In the genomic region with DNA sequence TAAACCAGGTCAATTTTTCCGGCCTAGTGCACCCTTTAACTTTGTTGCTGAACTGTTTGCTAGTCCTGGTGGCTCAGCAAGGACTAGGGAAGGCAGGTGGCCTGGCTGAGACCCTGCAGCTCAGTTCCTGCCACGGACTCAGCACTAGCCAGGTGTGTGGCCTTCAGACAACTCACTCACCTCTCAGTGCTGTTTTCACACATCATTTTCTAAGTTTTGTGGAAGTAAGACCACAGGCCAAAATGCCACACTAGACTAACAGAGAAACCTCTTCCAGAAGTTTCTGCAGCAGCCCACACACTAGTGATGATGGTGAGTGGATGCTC, we compare ENCODE assay signal across 3 cellular contexts.
A peak's percentile ranks its signal among the peaks of the same experiment; 100 is the strongest.
TF ChIP-seq lines count a peak whose summit lies in the region.

No MANE protein-coding gene starts in this region.

TF ChIP-seq in IMR-90, 13 proteins besides CTCF, POLR2A, EP300 and RAD21:
- TF ChIP-seq MXI1 (IDR thresholded peaks at IDR 0.05; ENCODE audit: borderline replicate concordance, low read depth, low read length) (no peak), NFE2L2 (IDR thresholded peaks at IDR 0.05; ENCODE audit: low read depth, low read length) (no peak), MAFK (IDR thresholded peaks at IDR 0.05; ENCODE audit: low read depth, low read length) (no peak), SMC3 (IDR thresholded peaks at IDR 0.05; ENCODE audit: low read depth, low read length) (no peak), CEBPB (IDR thresholded peaks at IDR 0.05; ENCODE audit: low read depth, low read length) (no peak), CHD1 (IDR thresholded peaks at IDR 0.05; ENCODE audit: low read depth, low read length) (no peak), MAZ (IDR thresholded peaks at IDR 0.05; ENCODE audit: borderline replicate concordance, low read depth, low read length) (no peak), RFX5 (IDR thresholded peaks at IDR 0.05; ENCODE audit: low read depth, low read length) (no peak), ELK1 (IDR thresholded peaks at IDR 0.05; ENCODE audit: borderline replicate concordance, low read depth, low read length) (no peak)

TF ChIP-seq in WTC11, 78 proteins besides CTCF, POLR2A, EP300 and RAD21:
- TF ChIP-seq GABPB1 (CRISPR knock-in tag; IDR thresholded peaks at IDR 0.05) (peak; percentile 19; the same call in 1 of the 2 replicates), HMGA2 (CRISPR knock-in tag; IDR thresholded peaks at IDR 0.05) (no peak)

TF ChIP-seq in HepG2, 621 proteins besides CTCF, POLR2A, EP300 and RAD21 (continues in another document):
- TF ChIP-seq ZNF260 (CRISPR knock-in tag; IDR thresholded peaks at IDR 0.05; ENCODE audit: borderline replicate concordance, low read depth) (no peak), ZBTB40 (IDR thresholded peaks at IDR 0.05) (no peak), ZBTB40 (CRISPR knock-in tag; IDR thresholded peaks at IDR 0.05) (no peak), CC2D1A (CRISPR knock-in tag; IDR thresholded peaks at IDR 0.05) (no peak), TCF7 (IDR thresholded peaks at IDR 0.05; ENCODE audit: low read depth) (no peak), TSC22D2 (CRISPR knock-in tag; IDR thresholded peaks at IDR 0.05; ENCODE audit: borderline replicate concordance) (0 out of 2 replicates have a peak, but pooled peaks have one; percentile 5), ZSCAN5A (CRISPR knock-in tag; IDR thresholded peaks at IDR 0.05; ENCODE audit: borderline replicate concordance) (no peak), ZNF746 (CRISPR knock-in tag; IDR thresholded peaks at IDR 0.05) (no peak), ZNF780A (CRISPR knock-in tag; IDR thresholded peaks at IDR 0.05) (no peak), ARNTL (CRISPR knock-in tag; IDR thresholded peaks at IDR 0.05) (0 out of 2 replicates have a peak, but pooled peaks have one; percentile 5), PAX8 (CRISPR knock-in tag; IDR thresholded peaks at IDR 0.05; ENCODE audit: borderline replicate concordance) (0 out of 2 replicates have a peak, but pooled peaks have one; percentile 3), GTF3A (CRISPR knock-in tag; conservative IDR thresholded peaks at IDR 0.05) (0 out of 2 replicates have a peak, but pooled peaks have one; percentile 78), ZNF230 (CRISPR knock-in tag; IDR thresholded peaks at IDR 0.05) (0 out of 2 replicates have a peak, but pooled peaks have one; percentile 5), ZNF510 (CRISPR knock-in tag; IDR thresholded peaks at IDR 0.05; ENCODE audit: low read depth) (0 out of 2 replicates have a peak, but pooled peaks have one; percentile 38), ZNF251 (CRISPR knock-in tag; IDR thresholded peaks at IDR 0.05) (0 out of 2 replicates have a peak, but pooled peaks have one; percentile 38), ZNF572 (CRISPR knock-in tag; IDR thresholded peaks at IDR 0.05) (0 out of 2 replicates have a peak, but pooled peaks have one; percentile 18), ZFY (CRISPR knock-in tag; IDR thresholded peaks at IDR 0.05) (0 out of 2 replicates have a peak, but pooled peaks have one; percentile 2), HNRNPUL1 (IDR thresholded peaks at IDR 0.05; ENCODE audit: low read depth, low read length) (no peak)
- TF ChIP-seq, protein P1, sequence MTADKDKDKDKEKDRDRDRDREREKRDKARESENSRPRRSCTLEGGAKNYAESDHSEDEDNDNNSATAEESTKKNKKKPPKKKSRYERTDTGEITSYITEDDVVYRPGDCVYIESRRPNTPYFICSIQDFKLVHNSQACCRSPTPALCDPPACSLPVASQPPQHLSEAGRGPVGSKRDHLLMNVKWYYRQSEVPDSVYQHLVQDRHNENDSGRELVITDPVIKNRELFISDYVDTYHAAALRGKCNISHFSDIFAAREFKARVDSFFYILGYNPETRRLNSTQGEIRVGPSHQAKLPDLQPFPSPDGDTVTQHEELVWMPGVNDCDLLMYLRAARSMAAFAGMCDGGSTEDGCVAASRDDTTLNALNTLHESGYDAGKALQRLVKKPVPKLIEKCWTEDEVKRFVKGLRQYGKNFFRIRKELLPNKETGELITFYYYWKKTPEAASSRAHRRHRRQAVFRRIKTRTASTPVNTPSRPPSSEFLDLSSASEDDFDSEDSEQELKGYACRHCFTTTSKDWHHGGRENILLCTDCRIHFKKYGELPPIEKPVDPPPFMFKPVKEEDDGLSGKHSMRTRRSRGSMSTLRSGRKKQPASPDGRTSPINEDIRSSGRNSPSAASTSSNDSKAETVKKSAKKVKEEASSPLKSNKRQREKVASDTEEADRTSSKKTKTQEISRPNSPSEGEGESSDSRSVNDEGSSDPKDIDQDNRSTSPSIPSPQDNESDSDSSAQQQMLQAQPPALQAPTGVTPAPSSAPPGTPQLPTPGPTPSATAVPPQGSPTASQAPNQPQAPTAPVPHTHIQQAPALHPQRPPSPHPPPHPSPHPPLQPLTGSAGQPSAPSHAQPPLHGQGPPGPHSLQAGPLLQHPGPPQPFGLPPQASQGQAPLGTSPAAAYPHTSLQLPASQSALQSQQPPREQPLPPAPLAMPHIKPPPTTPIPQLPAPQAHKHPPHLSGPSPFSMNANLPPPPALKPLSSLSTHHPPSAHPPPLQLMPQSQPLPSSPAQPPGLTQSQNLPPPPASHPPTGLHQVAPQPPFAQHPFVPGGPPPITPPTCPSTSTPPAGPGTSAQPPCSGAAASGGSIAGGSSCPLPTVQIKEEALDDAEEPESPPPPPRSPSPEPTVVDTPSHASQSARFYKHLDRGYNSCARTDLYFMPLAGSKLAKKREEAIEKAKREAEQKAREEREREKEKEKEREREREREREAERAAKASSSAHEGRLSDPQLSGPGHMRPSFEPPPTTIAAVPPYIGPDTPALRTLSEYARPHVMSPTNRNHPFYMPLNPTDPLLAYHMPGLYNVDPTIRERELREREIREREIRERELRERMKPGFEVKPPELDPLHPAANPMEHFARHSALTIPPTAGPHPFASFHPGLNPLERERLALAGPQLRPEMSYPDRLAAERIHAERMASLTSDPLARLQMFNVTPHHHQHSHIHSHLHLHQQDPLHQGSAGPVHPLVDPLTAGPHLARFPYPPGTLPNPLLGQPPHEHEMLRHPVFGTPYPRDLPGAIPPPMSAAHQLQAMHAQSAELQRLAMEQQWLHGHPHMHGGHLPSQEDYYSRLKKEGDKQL (CRISPR knock-in tag; IDR thresholded peaks at IDR 0.05; ENCODE audit: low read depth), result 0 out of 2 replicates have a peak, but pooled peaks have one; percentile 1
- TF ChIP-seq, protein P2, sequence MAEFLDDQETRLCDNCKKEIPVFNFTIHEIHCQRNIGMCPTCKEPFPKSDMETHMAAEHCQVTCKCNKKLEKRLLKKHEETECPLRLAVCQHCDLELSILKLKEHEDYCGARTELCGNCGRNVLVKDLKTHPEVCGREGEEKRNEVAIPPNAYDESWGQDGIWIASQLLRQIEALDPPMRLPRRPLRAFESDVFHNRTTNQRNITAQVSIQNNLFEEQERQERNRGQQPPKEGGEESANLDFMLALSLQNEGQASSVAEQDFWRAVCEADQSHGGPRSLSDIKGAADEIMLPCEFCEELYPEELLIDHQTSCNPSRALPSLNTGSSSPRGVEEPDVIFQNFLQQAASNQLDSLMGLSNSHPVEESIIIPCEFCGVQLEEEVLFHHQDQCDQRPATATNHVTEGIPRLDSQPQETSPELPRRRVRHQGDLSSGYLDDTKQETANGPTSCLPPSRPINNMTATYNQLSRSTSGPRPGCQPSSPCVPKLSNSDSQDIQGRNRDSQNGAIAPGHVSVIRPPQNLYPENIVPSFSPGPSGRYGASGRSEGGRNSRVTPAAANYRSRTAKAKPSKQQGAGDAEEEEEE (CRISPR knock-in tag; IDR thresholded peaks at IDR 0.05; ENCODE audit: borderline replicate concordance), result no peak
- TF ChIP-seq, protein P3, sequence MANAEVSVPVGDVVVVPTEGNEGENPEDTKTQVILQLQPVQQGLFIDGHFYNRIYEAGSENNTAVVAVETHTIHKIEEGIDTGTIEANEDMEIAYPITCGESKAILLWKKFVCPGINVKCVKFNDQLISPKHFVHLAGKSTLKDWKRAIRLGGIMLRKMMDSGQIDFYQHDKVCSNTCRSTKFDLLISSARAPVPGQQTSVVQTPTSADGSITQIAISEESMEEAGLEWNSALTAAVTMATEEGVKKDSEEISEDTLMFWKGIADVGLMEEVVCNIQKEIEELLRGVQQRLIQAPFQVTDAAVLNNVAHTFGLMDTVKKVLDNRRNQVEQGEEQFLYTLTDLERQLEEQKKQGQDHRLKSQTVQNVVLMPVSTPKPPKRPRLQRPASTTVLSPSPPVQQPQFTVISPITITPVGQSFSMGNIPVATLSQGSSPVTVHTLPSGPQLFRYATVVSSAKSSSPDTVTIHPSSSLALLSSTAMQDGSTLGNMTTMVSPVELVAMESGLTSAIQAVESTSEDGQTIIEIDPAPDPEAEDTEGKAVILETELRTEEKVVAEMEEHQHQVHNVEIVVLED (CRISPR knock-in tag; IDR thresholded peaks at IDR 0.05; ENCODE audit: borderline replicate concordance), result peak; percentile 27; the same call in 1 of the 2 replicates
- TF ChIP-seq, protein P4, sequence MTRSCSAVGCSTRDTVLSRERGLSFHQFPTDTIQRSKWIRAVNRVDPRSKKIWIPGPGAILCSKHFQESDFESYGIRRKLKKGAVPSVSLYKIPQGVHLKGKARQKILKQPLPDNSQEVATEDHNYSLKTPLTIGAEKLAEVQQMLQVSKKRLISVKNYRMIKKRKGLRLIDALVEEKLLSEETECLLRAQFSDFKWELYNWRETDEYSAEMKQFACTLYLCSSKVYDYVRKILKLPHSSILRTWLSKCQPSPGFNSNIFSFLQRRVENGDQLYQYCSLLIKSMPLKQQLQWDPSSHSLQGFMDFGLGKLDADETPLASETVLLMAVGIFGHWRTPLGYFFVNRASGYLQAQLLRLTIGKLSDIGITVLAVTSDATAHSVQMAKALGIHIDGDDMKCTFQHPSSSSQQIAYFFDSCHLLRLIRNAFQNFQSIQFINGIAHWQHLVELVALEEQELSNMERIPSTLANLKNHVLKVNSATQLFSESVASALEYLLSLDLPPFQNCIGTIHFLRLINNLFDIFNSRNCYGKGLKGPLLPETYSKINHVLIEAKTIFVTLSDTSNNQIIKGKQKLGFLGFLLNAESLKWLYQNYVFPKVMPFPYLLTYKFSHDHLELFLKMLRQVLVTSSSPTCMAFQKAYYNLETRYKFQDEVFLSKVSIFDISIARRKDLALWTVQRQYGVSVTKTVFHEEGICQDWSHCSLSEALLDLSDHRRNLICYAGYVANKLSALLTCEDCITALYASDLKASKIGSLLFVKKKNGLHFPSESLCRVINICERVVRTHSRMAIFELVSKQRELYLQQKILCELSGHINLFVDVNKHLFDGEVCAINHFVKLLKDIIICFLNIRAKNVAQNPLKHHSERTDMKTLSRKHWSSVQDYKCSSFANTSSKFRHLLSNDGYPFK (CRISPR knock-in tag; IDR thresholded peaks at IDR 0.05; ENCODE audit: borderline replicate concordance), result no peak
